Comparison of ENCODE assay signal across 9 cellular contexts in the genomic region with DNA sequence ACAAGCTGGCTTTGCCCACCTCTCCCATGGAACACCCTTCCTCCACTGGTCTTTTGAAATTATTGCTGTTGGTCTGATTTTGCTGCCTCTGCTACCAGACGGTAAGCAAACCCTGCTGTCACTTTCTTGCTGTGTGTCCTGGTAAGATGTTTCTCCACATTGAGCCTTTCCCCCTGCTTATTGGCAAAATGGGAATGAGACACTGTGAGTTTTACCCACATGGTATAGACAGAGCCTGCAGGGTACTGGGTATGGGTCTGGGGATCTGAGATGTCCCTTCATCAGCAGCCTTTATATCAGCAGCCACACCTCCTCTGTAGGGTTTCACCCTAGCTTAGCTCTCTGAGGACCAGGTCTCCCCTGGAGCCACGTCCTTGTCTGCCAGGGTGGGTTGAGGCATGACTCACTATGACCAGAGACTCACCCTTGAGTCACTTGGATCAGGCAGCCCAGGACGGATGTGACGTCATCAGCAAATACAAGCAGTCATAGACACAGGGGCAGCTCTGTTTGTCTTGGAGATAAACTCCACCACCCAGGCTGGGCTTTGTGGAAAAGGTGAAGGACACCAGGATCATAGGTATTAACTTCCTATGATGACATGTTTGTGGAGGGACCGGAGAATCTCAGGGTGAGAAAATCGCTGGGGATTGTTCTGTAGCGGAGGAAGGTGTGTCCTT. TPM values are rescaled to one million over a fixed set of nuclear protein-coding genes. Genes with fewer than 3 reads are reported as not detected.
DNase-seq lines count a peak whose midpoint lies in the region; ATAC-seq, FAIRE-seq and TF ChIP-seq lines count a peak whose summit lies in the region.
"Had no signal": no experiment of that assay in that cellular context is flagged by ENCODE, and none has a peak within 500 bp of the region (broad histone marks: within the 10 kb centered on the region; RNA-seq: fewer than 3 reads in every experiment).

No MANE protein-coding gene starts in this region.

- BruUV-seq in HepG2 (replicated peaks; lab: Mats Ljungman, UMichigan) = TSS peak; percentile 97

- H2AFZ ChIP-seq in HepG2 (ENCODE audit: low read length) = no peak overlapping the region

- TF ChIP-seq EP300 in HepG2 (IDR thresholded peaks at IDR 0.05; ENCODE audit: low read depth in 2 of 2, low read length in 2 of 2) = peak; percentile 68 to 97; a peak in 3 of 4 replicates
- peak; percentile 94 for TF ChIP-seq EP300 in HepG2 (CRISPR knock-in tag; IDR thresholded peaks at IDR 0.05; ENCODE audit: borderline replicate concordance)

- peak overlapping the region; percentile 98 for H3K4me2 ChIP-seq in HepG2 (ENCODE audit: low read depth, low read length)

- peak; percentile 99 for FAIRE-seq in HepG2 (lab: Jason Lieb, UNC)
- FAIRE-seq: colon had no signal

- peak overlapping the region; percentile 99 for H3K27ac ChIP-seq in HepG2 (ENCODE audit: extremely low read length, insufficient read depth, low read length)

- H4K20me1 ChIP-seq in HepG2 (ENCODE audit: insufficient read depth, low read length) = no peaks in the 10 kb centered on the region

- WGBS in HepG2 (ENCODE audit: low lambda C conversion rate) = 0% methylated on average over 7 of the region's 7 CpGs

- H3K79me2 ChIP-seq in HepG2 (ENCODE audit: insufficient read depth, low read length) = no peaks in the 10 kb centered on the region

- peak overlapping the region; percentile 94 for H3K9ac ChIP-seq in HepG2 (ENCODE audit: insufficient read depth, low read depth, low read length)

- DNase-seq in AG08395 (ENCODE audit: low spot score) (peak; percentile 99), HK-2 (ENCODE audit: unreplicated experiment) (peak; percentile 83), HepG2 (ENCODE audit: low spot score) (peak; percentile 100), NCI-H82 (lab: John Stamatoyannopoulos, UW) (no peak), G401 (ENCODE audit: low spot score) (no peak)
- peak; percentile 9 for DNase-seq in activated T-helper 9 cell treated with anti-CD3 and anti-CD28 coated beads, Interleukin-2, amount 50 U/mL, for 16 hours (ENCODE audit: low read depth)

- peaks cover 67% of the 10 kb centered on the region for H3K4me1 ChIP-seq in HepG2 (ENCODE audit: insufficient read depth, low read length)

- in situ Hi-C loops in HepG2 (cut with HindIII; ENCODE audit: extremely low pct_ligation_motif_present, low pct_unique_long_range_greater_than_20kb) = loop anchor here (5.0 kb wide), 1 partner anchor 136 kb away; the partner anchor contains the start of gene BRI3
- in situ Hi-C loops in G401 (cut with HindIII; ENCODE audit: low sequenced_read_pairs) = no loop called here

- intact Hi-C loops in HepG2 (cut with micrococcal nuclease; ENCODE audit: unreplicated experiment) = loop anchor here (1.0 kb wide), 1 partner anchor 17 kb away; the partner anchor contains the start of gene BAIAP2L1

- TF ChIP-seq RAD21 in HepG2 (CRISPR knock-in tag; IDR thresholded peaks at IDR 0.05) = no peak

- H3K36me3 ChIP-seq in HepG2 (replicated peaks in 1 of 2; ENCODE audit: control insufficient read depth in 1 of 2, insufficient read depth in 2 of 2, low read length in 2 of 2) = no peaks in the 10 kb centered on the region

- peak; percentile 79 to 84 for TF ChIP-seq POLR2A in HepG2 (IDR thresholded peaks at IDR 0.05; ENCODE audit: insufficient read depth in 1 of 2, low read depth in 2 of 2, low read length in 2 of 2)

- ATAC-seq in HepG2 (peak; percentile 80), HG03378 (IDR thresholded peaks at IDR 0.05; ENCODE audit: unreplicated experiment) (no peak), HG03432 (IDR thresholded peaks at IDR 0.05; ENCODE audit: unreplicated experiment) (no peak)

- CTCF ChIA-PET in HepG2 (lab: Yijun Ruan, JAX; ENCODE audit: low intra/inter-chr PET ratio, low total read pairs) = no interaction called here

- peak overlapping the region; percentile 55 to 72 (median 62); a peak in 5 of 6 replicates for H3K4me3 ChIP-seq in HepG2 (replicated peaks in 1 of 3; ENCODE audit: insufficient read depth in 1 of 3, low read depth in 2 of 3, low read length in 3 of 3)

- no peaks in the 10 kb centered on the region for H3K27me3 ChIP-seq in HepG2 (ENCODE audit: control insufficient read depth in 1 of 2, insufficient read depth in 2 of 2, low read length in 2 of 2)

- no peaks in the 10 kb centered on the region for H3K9me3 ChIP-seq in HepG2 (ENCODE audit: low read length)

- POLR2A ChIA-PET in HepG2 (lab: Yijun Ruan, JAX) = interaction anchor here (1.0 to 6.4 kb wide), 11 partner anchors 11 to 460 kb away, joined by 3 to 103 read pairs (median 3); partner anchors contain the start of genes BAIAP2L1, BHLHA15 and TRRAP

- no peak for TF ChIP-seq CTCF in HepG2 (CRISPR knock-in tag; IDR thresholded peaks at IDR 0.05)

TF ChIP-seq in HepG2, 621 proteins besides CTCF, POLR2A, EP300 and RAD21 (continues in another document):
- TF ChIP-seq KLF9 (CRISPR knock-in tag; IDR thresholded peaks at IDR 0.05; ENCODE audit: low read depth) = peak; percentile 50; the same call in 1 of the 2 replicates
- no peak for TF ChIP-seq ZBTB38 (CRISPR knock-in tag; IDR thresholded peaks at IDR 0.05)
- TF ChIP-seq NFIB (CRISPR knock-in tag; IDR thresholded peaks at IDR 0.05; ENCODE audit: borderline replicate concordance) = no peak
- TF ChIP-seq ADNP (CRISPR knock-in tag; IDR thresholded peaks at IDR 0.05) = peak; percentile 68; the same call in 1 of the 2 replicates
- peak; percentile 51; the same call in 1 of the 2 replicates for TF ChIP-seq KDM4B (CRISPR knock-in tag; IDR thresholded peaks at IDR 0.05)
- TF ChIP-seq ZNF264 (CRISPR knock-in tag; IDR thresholded peaks at IDR 0.05) = peak; percentile 87; the same call in 1 of the 2 replicates
- peak; percentile 96 for TF ChIP-seq FOXP4 (CRISPR knock-in tag; IDR thresholded peaks at IDR 0.05)
- no peak for TF ChIP-seq ATF6 (CRISPR knock-in tag; conservative IDR thresholded peaks at IDR 0.05)
- TF ChIP-seq ZNF138 (CRISPR knock-in tag; IDR thresholded peaks at IDR 0.05; ENCODE audit: low read depth) = no peak
- TF ChIP-seq PITX1 (CRISPR knock-in tag; IDR thresholded peaks at IDR 0.05) = peak; percentile 99
- TF ChIP-seq SMYD3 (CRISPR knock-in tag; IDR thresholded peaks at IDR 0.05) = no peak
- peak; percentile 57 for TF ChIP-seq ZNF629 (CRISPR knock-in tag; conservative IDR thresholded peaks at IDR 0.05)

RNA-seq across cellular contexts. Expression of gene BAIAP2L1, which starts 17.9 kb away (rescaled TPM):
- 13.0 and 13.7 TPM in 2 replicates for total RNA-seq in HepG2 (2016; rRNA removed; fragmentation: Illumina TruSeq; extraction: Trizol)
- 5.5 and 6.3 TPM in 2 replicates for total RNA-seq in HepG2 (2016; cell fraction: cytosol; rRNA removed; fragmentation: Illumina TruSeq; extraction: Trizol; ENCODE audit: low read depth)
- total RNA-seq in HepG2 (2016; cell fraction: insoluble cytoplasmic fraction; rRNA removed; fragmentation: Illumina TruSeq; extraction: Trizol) = 11.1 and 13.2 TPM in 2 replicates
- total RNA-seq in HepG2 (2016; cell fraction: membrane; rRNA removed; fragmentation: Illumina TruSeq; extraction: Trizol) = 11.9 and 12.9 TPM in 2 replicates
- total RNA-seq in HepG2 (2016; cell fraction: nucleus; rRNA removed; fragmentation: Illumina TruSeq; extraction: Trizol) = 8.6 and 9.2 TPM in 2 replicates
- 21.5 and 23.3 TPM in 2 replicates for polyA plus RNA-seq in HepG2 (2011; rRNA removed)
- polyA plus RNA-seq in HepG2 (2011; cell fraction: cytosol; rRNA removed) = 15.8 and 16.8 TPM in 2 replicates
- 13.8 and 18.8 TPM in 2 replicates for polyA plus RNA-seq in HepG2 (2011; cell fraction: nucleus; rRNA removed)
- polyA plus RNA-seq in HepG2 (2012) = 21.3 and 25.8 TPM in 2 replicates
- polyA plus RNA-seq in HepG2 (2016; cell fraction: cytosol; fragmentation: Illumina TruSeq; extraction: Trizol; ENCODE audit: low read depth) = 11.6 and 12.1 TPM in 2 replicates
- polyA plus RNA-seq in HepG2 (2016; cell fraction: insoluble cytoplasmic fraction; fragmentation: Illumina TruSeq; extraction: Trizol; ENCODE audit: low read depth) = 20.8 and 27.2 TPM in 2 replicates
- 17.6 and 17.7 TPM in 2 replicates for polyA plus RNA-seq in HepG2 (2016; cell fraction: membrane; fragmentation: Illumina TruSeq; extraction: Trizol; ENCODE audit: low read depth)
- polyA plus RNA-seq in HepG2 (2016; cell fraction: nucleus; fragmentation: Illumina TruSeq; extraction: Trizol; ENCODE audit: insufficient read depth, low read depth) = 18.6 and 20.4 TPM in 2 replicates
- polyA minus RNA-seq in HepG2 (2011; rRNA and poly(A)+ RNA removed; ENCODE audit: low replicate concordance) = 16.5 and 17.8 TPM in 2 replicates
- 10.0 and 14.2 TPM in 2 replicates for polyA minus RNA-seq in HepG2 (2011; cell fraction: cytosol; rRNA and poly(A)+ RNA removed)
- polyA minus RNA-seq in HepG2 (2011; cell fraction: nucleus; rRNA and poly(A)+ RNA removed) = 15.8 and 24.1 TPM in 2 replicates
- total RNA-seq in G401 (2014; rRNA removed; shearing (Covaris generic)) = 18.8 and 23.3 TPM in 2 replicates

Comparison
In these comparisons a context has a peak if more than half of its experiments do, and no peak if none do; other contexts are left out.
1. DNase-seq: peak in AG08395 (single experiment), HK-2 (single experiment), activated T-helper 9 cell treated with anti-CD3 and anti-CD28 coated beads, Interleukin-2, amount 50 U/mL, for 16 hours (single experiment) and HepG2 (single experiment); none in NCI-H82 (single experiment) and G401 (single experiment).